1 cellular context compared by ENCODE assay signal in the genomic region with DNA sequence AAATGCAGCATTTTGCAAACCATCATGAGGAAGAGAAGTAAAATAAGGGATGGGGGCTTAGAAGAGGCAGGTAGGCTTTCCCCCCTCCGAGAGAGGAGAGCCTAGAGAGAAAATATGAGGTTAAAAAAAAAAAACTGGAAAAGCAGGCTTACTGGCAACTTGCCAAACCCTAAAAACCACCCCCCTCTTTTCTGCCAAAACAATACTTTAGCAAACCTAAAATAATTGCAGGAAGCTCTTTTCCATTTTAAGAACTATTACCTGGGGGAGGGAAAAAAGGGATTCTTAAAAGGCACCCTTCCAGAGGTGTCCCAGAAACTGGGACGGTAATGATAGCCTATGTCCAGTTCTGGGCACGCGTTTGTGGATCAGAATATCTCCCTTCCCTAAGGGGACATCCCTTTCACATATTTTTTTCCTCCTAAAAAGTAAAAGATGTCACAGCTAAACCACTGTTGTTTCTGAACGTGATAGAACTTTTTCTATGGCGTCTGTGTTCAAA.
TF ChIP-seq lines count a peak whose summit lies in the region.

No MANE protein-coding gene starts in this region.

TF ChIP-seq in HepG2, 621 proteins besides CTCF, POLR2A, EP300 and RAD21 (continued from another document):
- no peak for TF ChIP-seq ZNF878 (CRISPR knock-in tag; IDR thresholded peaks at IDR 0.05)
- TF ChIP-seq MEIS1 (CRISPR knock-in tag; IDR thresholded peaks at IDR 0.05; ENCODE audit: borderline replicate concordance), result 0 out of 2 replicates have a peak, but pooled peaks have one; percentile 3
- TF ChIP-seq ZSCAN29 (CRISPR knock-in tag; conservative IDR thresholded peaks at IDR 0.05), result 0 out of 2 replicates have a peak, but pooled peaks have one; percentile 4
- peak; percentile 95 for TF ChIP-seq LCORL (IDR thresholded peaks at IDR 0.05)
- TF ChIP-seq LCORL (CRISPR knock-in tag; IDR thresholded peaks at IDR 0.05), result no peak
